In the genomic region with DNA sequence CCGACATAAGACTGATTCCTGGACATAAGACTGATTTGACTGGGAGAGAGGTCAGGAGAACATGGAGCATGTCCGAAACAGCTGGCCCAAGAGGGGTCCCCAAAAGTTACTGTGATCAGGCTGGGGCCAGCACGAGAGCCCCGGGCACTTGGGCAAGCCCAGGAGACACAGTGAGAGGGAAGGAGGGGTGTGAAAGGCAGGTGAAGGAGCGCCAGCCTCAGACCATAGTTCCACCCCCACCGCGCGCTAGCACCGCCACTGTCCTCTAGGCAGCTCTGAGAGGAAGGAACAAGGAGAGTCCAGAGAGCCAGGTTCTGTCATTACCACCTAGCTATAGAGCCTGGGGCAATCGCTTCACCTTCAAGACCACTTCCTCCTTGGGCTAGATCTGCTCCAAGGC, we compare ENCODE assay signal across 18 cellular contexts.
DNase-seq lines count a peak whose midpoint lies in the region; ATAC-seq and TF ChIP-seq lines count a peak whose summit lies in the region.
"Had no signal": no experiment of that assay in that cellular context is flagged by ENCODE, and none has a peak within 500 bp of the region (broad histone marks: within the 10 kb centered on the region; RNA-seq: fewer than 3 reads in every experiment).

No MANE protein-coding gene starts in this region.

- no peaks in the 10 kb centered on the region for H3K36me3 ChIP-seq in mesodermal cell (ENCODE audit: control insufficient read depth, insufficient read depth, low read length)
- no peaks in the 10 kb centered on the region for H3K36me3 ChIP-seq in suprapubic skin

- H3K4me3 ChIP-seq in mesodermal cell (ENCODE audit: extremely low read depth, insufficient read depth, low read length, poor library complexity, severe bottlenecking) (no peak overlapping the region), suprapubic skin (no peak overlapping the region)
- H3K4me3 ChIP-seq: testis had no signal

- TF ChIP-seq EP300 in suprapubic skin (IDR thresholded peaks at IDR 0.05) = no peak

- DNase-seq in dermis blood vessel endothelial cell = peak; percentile 40
- no peak for DNase-seq in left ventricle myocardium superior
- no peak for DNase-seq in suprapubic skin (ENCODE audit: low spot score in 2 of 2)
- DNase-seq in mucosa of gallbladder (ENCODE audit: low spot score) = no peak
- no peak for DNase-seq in C1 segment of cervical spinal cord (lab: John Stamatoyannopoulos, UW)
- no peak for DNase-seq in activated gamma-delta T cell (lab: John Stamatoyannopoulos, UW)
- no peak for DNase-seq in cerebellum (ENCODE audit: low spot score)
- DNase-seq: activated CD8-positive, alpha-beta T cell treated with anti-CD3 and anti-CD28 coated beads, Interleukin-2, amount 10 ng/mL, durations not matched to agents 7 days and 5 days; activated T-cell treated with anti-CD3 and anti-CD28 coated beads, Interleukin-2, amount 50 U/mL, for 72 hours; endodermal cell; NCI-H1417; NCI-H2107; RPMI8226; T-helper 9 cell; testis had no signal

- WGBS in mesodermal cell (ENCODE audit: insufficient coverage in 2 of 2), 2 experiments = 95 to 98% methylated on average over 5 to 9 of the region's 10 CpGs
- 71% methylated on average over 10 of the region's 10 CpGs for WGBS in suprapubic skin

- H3K9me3 ChIP-seq in mesodermal cell (ENCODE audit: control insufficient read depth, low read length) (peaks cover 4% of the 10 kb centered on the region), suprapubic skin (no peaks in the 10 kb centered on the region)
- H3K9me3 ChIP-seq: testis had no signal

- peak; percentile 10 for ATAC-seq in left ventricle myocardium superior
- ATAC-seq: activated CD4-positive, CD25-positive, alpha-beta regulatory T cell treated with anti-CD3 and anti-CD28 coated beads, Interleukin-2, amount 50 U/mL, for 24 hours; activated CD8-positive, alpha-beta T cell treated with anti-CD3 and anti-CD28 coated beads, Interleukin-2, amount 10 ng/mL, durations not matched to agents 7 days and 5 days; activated T-cell treated with anti-CD3 and anti-CD28 coated beads, Interleukin-2, amount 50 U/mL, for 72 hours; SK-N-SH treated with all-trans-retinoic acid at 6 μM for 48 hours had no signal

- no peak for TF ChIP-seq POLR2A in suprapubic skin (IDR thresholded peaks at IDR 0.05)

- TF ChIP-seq CTCF in suprapubic skin (IDR thresholded peaks at IDR 0.05) = no peak

- H3K27ac ChIP-seq in mesodermal cell (ENCODE audit: low read depth, low read length, severe bottlenecking) (peak overlapping the region; percentile 83), suprapubic skin (peak overlapping the region; percentile 71)

- no peaks in the 10 kb centered on the region for H3K27me3 ChIP-seq in suprapubic skin
- H3K27me3 ChIP-seq: testis had no signal

- intact Hi-C loops in left ventricle myocardium superior (cut with micrococcal nuclease) = no loop called here

- H3K4me1 ChIP-seq in mesodermal cell (ENCODE audit: control insufficient read depth, insufficient read depth, low read length, poor library complexity, severe bottlenecking) = peaks cover 12% of the 10 kb centered on the region
- peaks cover 2% of the 10 kb centered on the region for H3K4me1 ChIP-seq in suprapubic skin
